10 cellular contexts compared by ENCODE assay signal in genomic region chr3:31247850-31248618, GRCh38.
A peak's percentile ranks its signal among the peaks of the same experiment; 100 is the strongest.
DNase-seq lines count a peak whose midpoint lies in the region; ATAC-seq, FAIRE-seq and TF ChIP-seq lines count a peak whose summit lies in the region.
"Had no signal": no experiment of that assay in that cellular context is flagged by ENCODE, and none has a peak within 500 bp of the region (broad histone marks: within the 10 kb centered on the region; RNA-seq: fewer than 3 reads in every experiment).

No MANE protein-coding gene starts in this region.

- TF ChIP-seq RAD21 in HepG2 (CRISPR knock-in tag; IDR thresholded peaks at IDR 0.05) = no peak

- no peaks in the 10 kb centered on the region for H3K27me3 ChIP-seq in HepG2 (ENCODE audit: control insufficient read depth in 1 of 2, insufficient read depth in 2 of 2, low read length in 2 of 2)
- H3K27me3 ChIP-seq: neutrophil had no signal

- CTCF ChIA-PET in HepG2 (lab: Yijun Ruan, JAX; ENCODE audit: low intra/inter-chr PET ratio, low total read pairs) = interaction anchor here (1.1 kb wide), 1 partner anchor 200 kb away, joined by 4 read pairs; no protein-coding TSS in a partner anchor

- no peaks in the 10 kb centered on the region for H4K20me1 ChIP-seq in HepG2 (ENCODE audit: insufficient read depth, low read length)

- H3K4me1 ChIP-seq in HepG2 (ENCODE audit: insufficient read depth, low read length) = peaks cover 28% of the 10 kb centered on the region

- H3K79me2 ChIP-seq in HepG2 (ENCODE audit: insufficient read depth, low read length) = no peaks in the 10 kb centered on the region

- WGBS in HepG2 (ENCODE audit: low lambda C conversion rate) = 34% methylated on average over 5 of the region's 5 CpGs

- ATAC-seq in GM18907 (IDR thresholded peaks at IDR 0.05; ENCODE audit: unreplicated experiment) = peak; percentile 77
- ATAC-seq in HG02623 (IDR thresholded peaks at IDR 0.05; ENCODE audit: unreplicated experiment) = peak; percentile 50
- ATAC-seq in HepG2 = peak; percentile 96

- H3K4me2 ChIP-seq in HepG2 (ENCODE audit: low read depth, low read length) = 0 out of 2 replicates have a peak overlapping the region, but pooled peaks have one; percentile 8

- H3K9me3 ChIP-seq in HepG2 (ENCODE audit: low read length) = no peaks in the 10 kb centered on the region
- H3K9me3 ChIP-seq: neutrophil, thoracic aorta had no signal

- in situ Hi-C loops in HepG2 (cut with HindIII; ENCODE audit: extremely low pct_ligation_motif_present, low pct_unique_long_range_greater_than_20kb) = no loop called here

- no peaks in the 10 kb centered on the region for H3K36me3 ChIP-seq in HepG2 (replicated peaks in 1 of 2; ENCODE audit: control insufficient read depth in 1 of 2, insufficient read depth in 2 of 2, low read length in 2 of 2)
- H3K36me3 ChIP-seq: neutrophil, thoracic aorta had no signal

- no TSS peak for BruUV-seq in HepG2 (replicated peaks; lab: Mats Ljungman, UMichigan)

- no peak for TF ChIP-seq CTCF in HepG2 (CRISPR knock-in tag; IDR thresholded peaks at IDR 0.05)
- no peak for TF ChIP-seq CTCF in foreskin fibroblast (IDR thresholded peaks at IDR 0.05; ENCODE audit: low read depth, low read length)

- peak; percentile 23 for DNase-seq in NCI-H2081 treated with DMSO at 0.1 percent for 48 hours (lab: John Stamatoyannopoulos, UW)
- peak; percentile 68 for DNase-seq in HepG2 (ENCODE audit: low spot score)
- DNase-seq in DMS79 treated with DMSO at 0.1 percent for 48 hours (lab: John Stamatoyannopoulos, UW) = no peak
- no peak for DNase-seq in GDM1 (lab: John Stamatoyannopoulos, UW)
- DNase-seq in frontal cortex (ENCODE audit: low spot score in 2 of 2) = no peak
- DNase-seq in foreskin fibroblast = no peak

- H3K4me3 ChIP-seq in HepG2 (replicated peaks in 1 of 3; ENCODE audit: insufficient read depth in 1 of 3, low read depth in 2 of 3, low read length in 3 of 3) (no peak overlapping the region), foreskin fibroblast (ENCODE audit: low read depth in 1 of 2, low read length in 2 of 2) (no peak overlapping the region)
- H3K4me3 ChIP-seq: thoracic aorta had no signal

- FAIRE-seq in HepG2 (lab: Jason Lieb, UNC) (peak; percentile 65), frontal cortex (lab: Jason Lieb, UNC) (no peak)

- POLR2A ChIA-PET in HepG2 (lab: Yijun Ruan, JAX) = interaction anchor here (1.1 kb wide), 1 partner anchor 284 kb away, joined by 4 read pairs; the partner anchor contains the start of gene STT3B

- H2AFZ ChIP-seq in HepG2 (ENCODE audit: low read length) = no peak overlapping the region

- TF ChIP-seq EP300 in HepG2 (IDR thresholded peaks at IDR 0.05; ENCODE audit: low read depth in 2 of 2, low read length in 2 of 2) (peak in 1 of 2 experiments; percentile 32; a peak in 1 of 4 replicates), HepG2 (CRISPR knock-in tag; IDR thresholded peaks at IDR 0.05; ENCODE audit: borderline replicate concordance) (no peak)

- no peak overlapping the region for H3K27ac ChIP-seq in HepG2 (ENCODE audit: extremely low read length, insufficient read depth, low read length)
- H3K27ac ChIP-seq: neutrophil, thoracic aorta had no signal

- TF ChIP-seq POLR2A in HepG2 (IDR thresholded peaks at IDR 0.05; ENCODE audit: insufficient read depth in 1 of 2, low read depth in 2 of 2, low read length in 2 of 2) = no peak

- H3K9ac ChIP-seq in HepG2 (ENCODE audit: insufficient read depth, low read depth, low read length) = no peak overlapping the region

- intact Hi-C loops in HepG2 (cut with micrococcal nuclease; ENCODE audit: unreplicated experiment) = no loop called here

TF ChIP-seq in HepG2, 621 proteins besides CTCF, POLR2A, EP300 and RAD21 (continues in another document):
- TF ChIP-seq, protein P1, sequence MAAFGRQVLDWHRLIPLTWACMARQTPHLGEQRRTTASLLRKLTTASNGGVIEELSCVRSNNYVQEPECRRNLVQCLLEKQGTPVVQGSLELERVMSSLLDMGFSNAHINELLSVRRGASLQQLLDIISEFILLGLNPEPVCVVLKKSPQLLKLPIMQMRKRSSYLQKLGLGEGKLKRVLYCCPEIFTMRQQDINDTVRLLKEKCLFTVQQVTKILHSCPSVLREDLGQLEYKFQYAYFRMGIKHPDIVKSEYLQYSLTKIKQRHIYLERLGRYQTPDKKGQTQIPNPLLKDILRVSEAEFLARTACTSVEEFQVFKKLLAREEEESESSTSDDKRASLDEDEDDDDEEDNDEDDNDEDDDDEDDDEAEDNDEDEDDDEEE (CRISPR knock-in tag; IDR thresholded peaks at IDR 0.05) = no peak
- TF ChIP-seq ZIK1 (CRISPR knock-in tag; IDR thresholded peaks at IDR 0.05; ENCODE audit: borderline replicate concordance, low read depth) (no peak), FOXK2 (IDR thresholded peaks at IDR 0.05) (no peak), ZEB1 (IDR thresholded peaks at IDR 0.05; ENCODE audit: insufficient replicate concordance, low read depth) (peak; percentile 86), CEBPG (CRISPR knock-in tag; IDR thresholded peaks at IDR 0.05) (peak; percentile 15; the same call in 1 of the 2 replicates), ATF7 (IDR thresholded peaks at IDR 0.05) (no peak), ATF7 (CRISPR knock-in tag; IDR thresholded peaks at IDR 0.05) (no peak), ZSCAN22 (CRISPR knock-in tag; IDR thresholded peaks at IDR 0.05) (no peak), ZNF30 (CRISPR knock-in tag; IDR thresholded peaks at IDR 0.05) (no peak), ELF3 (CRISPR knock-in tag; IDR thresholded peaks at IDR 0.05) (no peak), IRX3 (CRISPR knock-in tag; IDR thresholded peaks at IDR 0.05; ENCODE audit: borderline replicate concordance, low read depth) (no peak), TOE1 (CRISPR knock-in tag; IDR thresholded peaks at IDR 0.05) (no peak), ZC3H13 (CRISPR knock-in tag; IDR thresholded peaks at IDR 0.05) (no peak), MAFF (IDR thresholded peaks at IDR 0.05; ENCODE audit: low read depth, low read length) (no peak), NRL (CRISPR knock-in tag; IDR thresholded peaks at IDR 0.05; ENCODE audit: borderline replicate concordance) (no peak), CBX2 (IDR thresholded peaks at IDR 0.05; ENCODE audit: low read depth, low read length) (no peak), CBX2 (CRISPR knock-in tag; IDR thresholded peaks at IDR 0.05; ENCODE audit: low read depth) (no peak), SMAD3 (CRISPR knock-in tag; IDR thresholded peaks at IDR 0.05) (no peak), SOX13 (IDR thresholded peaks at IDR 0.05) (no peak), SOX13 (CRISPR knock-in tag; conservative IDR thresholded peaks at IDR 0.05 in 1 of 2, IDR thresholded peaks at IDR 0.05 in 1 of 2) (peak in 1 of 2 experiments; percentile 25; a peak in 2 of 4 replicates), RFX3 (CRISPR knock-in tag; IDR thresholded peaks at IDR 0.05) (no peak), ZNF782 (CRISPR knock-in tag; IDR thresholded peaks at IDR 0.05; ENCODE audit: borderline replicate concordance) (no peak)
- TF ChIP-seq, protein P2, sequence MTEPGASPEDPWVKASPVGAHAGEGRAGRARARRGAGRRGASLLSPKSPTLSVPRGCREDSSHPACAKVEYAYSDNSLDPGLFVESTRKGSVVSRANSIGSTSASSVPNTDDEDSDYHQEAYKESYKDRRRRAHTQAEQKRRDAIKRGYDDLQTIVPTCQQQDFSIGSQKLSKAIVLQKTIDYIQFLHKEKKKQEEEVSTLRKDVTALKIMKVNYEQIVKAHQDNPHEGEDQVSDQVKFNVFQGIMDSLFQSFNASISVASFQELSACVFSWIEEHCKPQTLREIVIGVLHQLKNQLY (CRISPR knock-in tag; IDR thresholded peaks at IDR 0.05) = no peak
- TF ChIP-seq, protein P3, sequence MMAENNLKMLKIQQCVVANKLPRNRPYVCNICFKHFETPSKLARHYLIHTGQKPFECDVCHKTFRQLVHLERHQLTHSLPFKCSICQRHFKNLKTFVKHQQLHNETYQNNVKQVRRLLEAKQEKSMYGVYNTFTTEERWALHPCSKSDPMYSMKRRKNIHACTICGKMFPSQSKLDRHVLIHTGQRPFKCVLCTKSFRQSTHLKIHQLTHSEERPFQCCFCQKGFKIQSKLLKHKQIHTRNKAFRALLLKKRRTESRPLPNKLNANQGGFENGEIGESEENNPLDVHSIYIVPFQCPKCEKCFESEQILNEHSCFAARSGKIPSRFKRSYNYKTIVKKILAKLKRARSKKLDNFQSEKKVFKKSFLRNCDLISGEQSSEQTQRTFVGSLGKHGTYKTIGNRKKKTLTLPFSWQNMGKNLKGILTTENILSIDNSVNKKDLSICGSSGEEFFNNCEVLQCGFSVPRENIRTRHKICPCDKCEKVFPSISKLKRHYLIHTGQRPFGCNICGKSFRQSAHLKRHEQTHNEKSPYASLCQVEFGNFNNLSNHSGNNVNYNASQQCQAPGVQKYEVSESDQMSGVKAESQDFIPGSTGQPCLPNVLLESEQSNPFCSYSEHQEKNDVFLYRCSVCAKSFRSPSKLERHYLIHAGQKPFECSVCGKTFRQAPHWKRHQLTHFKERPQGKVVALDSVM (CRISPR knock-in tag; IDR thresholded peaks at IDR 0.05) = no peak
- TF ChIP-seq, protein P4, sequence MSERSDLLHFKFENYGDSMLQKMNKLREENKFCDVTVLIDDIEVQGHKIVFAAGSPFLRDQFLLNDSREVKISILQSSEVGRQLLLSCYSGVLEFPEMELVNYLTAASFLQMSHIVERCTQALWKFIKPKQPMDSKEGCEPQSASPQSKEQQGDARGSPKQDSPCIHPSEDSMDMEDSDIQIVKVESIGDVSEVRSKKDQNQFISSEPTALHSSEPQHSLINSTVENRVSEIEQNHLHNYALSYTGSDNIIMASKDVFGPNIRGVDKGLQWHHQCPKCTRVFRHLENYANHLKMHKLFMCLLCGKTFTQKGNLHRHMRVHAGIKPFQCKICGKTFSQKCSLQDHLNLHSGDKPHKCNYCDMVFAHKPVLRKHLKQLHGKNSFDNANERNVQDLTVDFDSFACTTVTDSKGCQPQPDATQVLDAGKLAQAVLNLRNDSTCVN (CRISPR knock-in tag; IDR thresholded peaks at IDR 0.05; ENCODE audit: borderline replicate concordance) = no peak
- TF ChIP-seq, protein P5, sequence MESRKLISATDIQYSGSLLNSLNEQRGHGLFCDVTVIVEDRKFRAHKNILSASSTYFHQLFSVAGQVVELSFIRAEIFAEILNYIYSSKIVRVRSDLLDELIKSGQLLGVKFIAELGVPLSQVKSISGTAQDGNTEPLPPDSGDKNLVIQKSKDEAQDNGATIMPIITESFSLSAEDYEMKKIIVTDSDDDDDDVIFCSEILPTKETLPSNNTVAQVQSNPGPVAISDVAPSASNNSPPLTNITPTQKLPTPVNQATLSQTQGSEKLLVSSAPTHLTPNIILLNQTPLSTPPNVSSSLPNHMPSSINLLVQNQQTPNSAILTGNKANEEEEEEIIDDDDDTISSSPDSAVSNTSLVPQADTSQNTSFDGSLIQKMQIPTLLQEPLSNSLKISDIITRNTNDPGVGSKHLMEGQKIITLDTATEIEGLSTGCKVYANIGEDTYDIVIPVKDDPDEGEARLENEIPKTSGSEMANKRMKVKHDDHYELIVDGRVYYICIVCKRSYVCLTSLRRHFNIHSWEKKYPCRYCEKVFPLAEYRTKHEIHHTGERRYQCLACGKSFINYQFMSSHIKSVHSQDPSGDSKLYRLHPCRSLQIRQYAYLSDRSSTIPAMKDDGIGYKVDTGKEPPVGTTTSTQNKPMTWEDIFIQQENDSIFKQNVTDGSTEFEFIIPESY (CRISPR knock-in tag; IDR thresholded peaks at IDR 0.05) = no peak

Comparison
In these comparisons a context has a peak if more than half of its experiments do, and no peak if none do; other contexts are left out.
1. DNase-seq: peak in NCI-H2081 treated with DMSO at 0.1 percent for 48 hours (single experiment) and HepG2 (single experiment); none in DMS79 treated with DMSO at 0.1 percent for 48 hours (single experiment), GDM1 (single experiment), frontal cortex (0 of 2) and foreskin fibroblast (0 of 2).
2. Peak in every context shown above with its lines, with median percentiles within 50 percentile points of each other: ATAC-seq.